Comparison of ENCODE assay signal across 7 cellular contexts in the genomic region with DNA sequence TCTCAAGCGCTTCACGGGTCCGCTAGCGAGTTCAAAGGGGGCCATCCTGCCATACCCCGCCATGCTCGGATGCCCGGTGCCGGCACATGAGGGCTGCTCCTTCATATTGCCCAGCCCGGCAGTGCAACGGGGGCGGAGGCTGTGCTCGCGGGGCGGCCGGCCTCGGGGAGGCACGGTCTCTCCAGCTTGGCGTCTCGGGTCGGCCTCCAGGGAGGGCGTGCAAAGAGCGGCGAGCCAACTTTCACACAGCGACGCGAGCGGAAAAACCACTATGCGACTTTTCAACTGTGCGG.
A peak's percentile ranks its signal among the peaks of the same experiment; 100 is the strongest.
DNase-seq lines count a peak whose midpoint lies in the region; ATAC-seq and TF ChIP-seq lines count a peak whose summit lies in the region.

No MANE protein-coding gene starts in this region.

- no peak for TF ChIP-seq POLR2A in vagina (IDR thresholded peaks at IDR 0.05)

- DNase-seq in cardiac fibroblast (ENCODE audit: low read depth in 2 of 2) (no peak), lung (ENCODE audit: low spot score) (no peak), vagina (ENCODE audit: extremely low spot score in 2 of 2) (no peak)

- H3K4me1 ChIP-seq in lung (ENCODE audit: control insufficient read depth in 2 of 2, insufficient read depth in 2 of 2, low read length in 2 of 2) (peaks cover 6 to 13% of the 10 kb centered on the region in 2 donors), vagina (peaks cover 58% of the 10 kb centered on the region)

- H3K4me3 ChIP-seq in cardiac fibroblast (replicated peaks in 1 of 2; ENCODE audit: low read depth in 2 of 2, low read length in 2 of 2) (peak overlapping the region; percentile 82 to 83), lung (peak overlapping the region; percentile 85), vagina (peak overlapping the region; percentile 73 to 83)

- H3K27ac ChIP-seq in lung (ENCODE audit: low read depth in 1 of 2, low read length in 1 of 2) (peak overlapping the region; percentile 95 to 100), vagina (peak overlapping the region; percentile 88)

- intact Hi-C loops in vagina (cut with DNase I), result no loop called here

- H3K27me3 ChIP-seq in lung (ENCODE audit: control insufficient read depth, insufficient read depth) (no peaks in the 10 kb centered on the region), vagina (no peaks in the 10 kb centered on the region)

- peaks cover 0 to 2% of the 10 kb centered on the region in 2 donors for H3K36me3 ChIP-seq in lung (ENCODE audit: control insufficient read depth in 2 of 2, insufficient read depth in 2 of 2, low read length in 2 of 2)
- no peaks in the 10 kb centered on the region for H3K36me3 ChIP-seq in vagina

- no peak for TF ChIP-seq CTCF in cardiac fibroblast (IDR thresholded peaks at IDR 0.05; ENCODE audit: low read depth, low read length)
- no peak for TF ChIP-seq CTCF in lung (IDR thresholded peaks at IDR 0.05; ENCODE audit: control extremely low read depth, extremely low read depth)
- TF ChIP-seq CTCF in vagina (IDR thresholded peaks at IDR 0.05), result no peak

- ATAC-seq in GM19035 (IDR thresholded peaks at IDR 0.05; ENCODE audit: unreplicated experiment) (peak; percentile 35), HG03520 (IDR thresholded peaks at IDR 0.05; ENCODE audit: unreplicated experiment) (peak; percentile 39), lung (ENCODE audit: insufficient read depth, low FRiP score) (peak; percentile 24), GM18511 (IDR thresholded peaks at IDR 0.05; ENCODE audit: unreplicated experiment) (no peak), HG02763 (IDR thresholded peaks at IDR 0.05; ENCODE audit: unreplicated experiment) (no peak)

- WGBS in lung, 2 donors, result 0 to 1% methylated on average over 29 of the region's 29 CpGs

- H3K9me3 ChIP-seq in lung (ENCODE audit: control insufficient read depth in 2 of 2, insufficient read depth in 1 of 2, low read length in 1 of 2) (no peaks in the 10 kb centered on the region), vagina (no peaks in the 10 kb centered on the region)

Comparison
In these comparisons a context has a peak if more than half of its experiments do, and no peak if none do; other contexts are left out.
1. ATAC-seq: peak in GM19035 (single experiment), HG03520 (single experiment) and lung (single experiment); none in GM18511 (single experiment) and HG02763 (single experiment).
2. Peak in every context shown above with its lines, with median percentiles within 50 percentile points of each other: H3K4me3 ChIP-seq.